22 cellular contexts compared by ENCODE assay signal in the genomic region with DNA sequence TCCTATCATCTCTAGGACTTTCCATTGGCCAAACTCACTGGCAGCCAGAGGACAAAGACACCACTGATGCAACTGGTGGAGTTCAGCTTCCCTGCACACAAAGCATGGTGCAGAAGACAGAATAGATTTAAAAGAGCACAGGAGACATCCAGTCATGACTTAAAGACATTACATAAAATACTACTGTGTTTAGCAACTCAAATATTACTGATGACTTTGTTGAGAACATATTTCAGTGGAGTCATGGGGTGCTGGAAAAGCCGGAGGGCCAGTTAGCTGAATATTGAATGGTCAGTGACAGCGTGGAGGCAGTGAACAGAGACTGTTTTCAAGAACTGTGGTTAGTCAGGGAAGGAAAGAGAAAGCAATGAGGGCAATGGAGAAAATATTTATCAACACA.
"Had no signal": no experiment of that assay in that cellular context is flagged by ENCODE, and none has a peak within 500 bp of the region (broad histone marks: within the 10 kb centered on the region; RNA-seq: fewer than 3 reads in every experiment).

No MANE protein-coding gene starts in this region.

- H3K4me1 ChIP-seq: colonic mucosa, esophagus squamous epithelium, foreskin keratinocyte, gastrocnemius medialis, heart right ventricle had no signal

- H3K9me3 ChIP-seq: colonic mucosa, esophagus squamous epithelium, gastrocnemius medialis, gastroesophageal sphincter, heart left ventricle, heart right ventricle had no signal

- H3K4me3 Mint-ChIP-seq: effector memory CD8-positive, alpha-beta T cell; endodermal cell had no signal

- ATAC-seq: effector memory CD8-positive, alpha-beta T cell; esophagus mucosa; foreskin keratinocyte; gastrocnemius medialis; gastroesophageal sphincter; heart left ventricle; heart right ventricle had no signal

- H3K4me3 ChIP-seq: colonic mucosa, coronary artery, dorsolateral prefrontal cortex, esophagus squamous epithelium, gastrocnemius medialis, gastroesophageal sphincter, heart left ventricle, heart right ventricle, hepatocyte had no signal

- H3K27ac Mint-ChIP-seq: effector memory CD8-positive, alpha-beta T cell; endodermal cell had no signal

- H3K27ac ChIP-seq: colonic mucosa, coronary artery, dorsolateral prefrontal cortex, epithelial cell of prostate, esophagus squamous epithelium, foreskin keratinocyte, gastrocnemius medialis, gastroesophageal sphincter, heart left ventricle, heart right ventricle, hepatocyte had no signal

- H3K4me1 Mint-ChIP-seq: endodermal cell had no signal

- DNase-seq: colonic mucosa; cortex of kidney; dermis blood vessel endothelial cell; dorsolateral prefrontal cortex; effector CD4-positive, alpha-beta T cell; effector CD8-positive, alpha-beta T cell; effector memory CD4-positive, alpha-beta T cell; effector memory CD8-positive, alpha-beta T cell; endodermal cell; erythroblast; esophagus squamous epithelium; foreskin fibroblast; foreskin keratinocyte; gastrocnemius medialis; glutamatergic neuron; heart left ventricle; heart right ventricle had no signal

- H3K36me3 ChIP-seq: colonic mucosa, esophagus squamous epithelium, gastrocnemius medialis, gastroesophageal sphincter, heart left ventricle, heart right ventricle had no signal

- H3K27me3 ChIP-seq: colonic mucosa, esophagus squamous epithelium, gastrocnemius medialis, gastroesophageal sphincter, heart left ventricle, heart right ventricle, hepatocyte had no signal

- H3K9me3 Mint-ChIP-seq: effector memory CD8-positive, alpha-beta T cell; endodermal cell had no signal
